In the genomic region with DNA sequence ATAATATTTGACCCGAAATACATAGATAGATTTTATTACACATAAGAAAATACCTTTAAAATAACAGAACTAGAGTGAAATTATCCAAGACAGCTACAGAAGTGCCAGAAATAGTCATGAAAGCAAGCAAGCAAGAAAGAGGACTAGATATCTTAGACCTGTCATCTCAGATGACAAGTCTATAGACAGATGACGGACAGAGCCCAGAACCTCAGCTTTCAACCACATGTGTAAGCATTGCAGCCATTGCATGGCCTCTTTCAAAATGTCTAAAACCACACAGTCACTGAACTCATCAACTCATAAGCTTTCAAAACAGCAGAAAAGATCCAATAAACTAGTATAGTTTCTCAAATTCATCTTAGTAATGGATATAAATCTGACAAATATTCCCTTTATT, we compare ENCODE assay signal across 26 cellular contexts.
"Had no signal": no experiment of that assay in that cellular context is flagged by ENCODE, and none has a peak within 500 bp of the region (broad histone marks: within the 10 kb centered on the region; RNA-seq: fewer than 3 reads in every experiment).

No MANE protein-coding gene starts in this region.

- H3K36me3 ChIP-seq: colonic mucosa, esophagus squamous epithelium, gastrocnemius medialis, heart right ventricle, left lung, lower lobe of right lung had no signal

- H3K27me3 ChIP-seq: colonic mucosa, gastrocnemius medialis, left lung had no signal

- H3K27ac ChIP-seq: colonic mucosa, epithelial cell of prostate, esophagus squamous epithelium, gastrocnemius medialis, heart right ventricle, left lung, lower lobe of right lung had no signal

- H3K9me3 ChIP-seq: colonic mucosa, esophagus squamous epithelium, gastrocnemius medialis, left lung, lower lobe of right lung, mucosa of descending colon had no signal

- DNase-seq: colonic mucosa; cortex of kidney; effector CD8-positive, alpha-beta T cell; effector memory CD8-positive, alpha-beta T cell; endodermal cell; erythroblast; esophagus squamous epithelium; foreskin fibroblast; foreskin melanocyte; gastrocnemius medialis; glutamatergic neuron; head of caudate nucleus; heart right ventricle; hippocampal formation; left cardiac atrium; left lung; left ventricle myocardium superior; lower lobe of right lung; mesenchymal stem cell; mucosa of descending colon; naive B cell had no signal

- H3K4me1 ChIP-seq: colonic mucosa, esophagus squamous epithelium, gastrocnemius medialis, heart right ventricle, left lung, lower lobe of right lung had no signal

- FAIRE-seq: endometrium, islet of Langerhans, keratinocyte had no signal

- ATAC-seq: effector memory CD8-positive, alpha-beta T cell; esophagus mucosa; gastrocnemius medialis; heart right ventricle; left cardiac atrium; left lung; left ventricle myocardium superior; lower lobe of right lung; mucosa of descending colon had no signal

- H3K4me3 ChIP-seq: colonic mucosa, esophagus squamous epithelium, gastrocnemius medialis, heart right ventricle, left lung, lower lobe of right lung, mucosa of descending colon had no signal
